In genomic region chr2:224308267-224308911, GRCh38 we compare ENCODE assay signal across 11 cellular contexts.
DNase-seq lines count a peak whose midpoint lies in the region; ATAC-seq and TF ChIP-seq lines count a peak whose summit lies in the region.
"Had no signal": no experiment of that assay in that cellular context is flagged by ENCODE, and none has a peak within 500 bp of the region (broad histone marks: within the 10 kb centered on the region; RNA-seq: fewer than 3 reads in every experiment).

No MANE protein-coding gene starts in this region.

- no peak overlapping the region for H3K4me3 Mint-ChIP-seq in CD4-positive, alpha-beta T cell
- H3K4me3 Mint-ChIP-seq in HFFc6 (no peak overlapping the region), progenitor cell of endocrine pancreas (ENCODE audit: low read depth) (no peak overlapping the region)

- no peak overlapping the region for H2BK12ac ChIP-seq in trophoblast cell (ENCODE audit: low read length)

- no peaks in the 10 kb centered on the region for H3K36me3 ChIP-seq in trophoblast cell (ENCODE audit: control insufficient read depth in 1 of 2, insufficient read depth in 2 of 2, low read length in 2 of 2)

- no peak overlapping the region for H3K4me2 ChIP-seq in trophoblast cell (ENCODE audit: low read length)

- H4K12ac ChIP-seq in trophoblast cell (ENCODE audit: low read depth, low read length) = no peak overlapping the region

- H3K4me3 ChIP-seq in GM12865 (ENCODE audit: low read depth, low read length) = no peak overlapping the region
- no peak overlapping the region for H3K4me3 ChIP-seq in trophoblast cell (ENCODE audit: low read depth, low read length)

- H2BK5ac ChIP-seq in trophoblast cell (ENCODE audit: low read depth, low read length, poor library complexity) = no peak overlapping the region

- H4K91ac ChIP-seq in trophoblast cell (ENCODE audit: low read depth, low read length) = no peak overlapping the region

- no peaks in the 10 kb centered on the region for H3K36me3 Mint-ChIP-seq in CD4-positive, alpha-beta T cell (ENCODE audit: low read depth)
- H3K36me3 Mint-ChIP-seq in HFFc6 (ENCODE audit: low read depth) = no peaks in the 10 kb centered on the region
- no peaks in the 10 kb centered on the region for H3K36me3 Mint-ChIP-seq in progenitor cell of endocrine pancreas (ENCODE audit: insufficient read depth)

- DNase-seq in GM12865 (ENCODE audit: low read depth) (peak; percentile 50), MV-4-11 (lab: John Stamatoyannopoulos, UW) (peak; percentile 6), HFFc6 (no peak), progenitor cell of endocrine pancreas (ENCODE audit: low spot score, unreplicated experiment) (no peak), trophoblast cell (no peak)
- DNase-seq in CD4-positive, alpha-beta T cell = no peak
- DNase-seq: left cardiac atrium had no signal

- no peaks in the 10 kb centered on the region for H3K9me3 ChIP-seq in CD4-positive, alpha-beta T cell (ENCODE audit: control insufficient read depth, low read length)
- H3K9me3 ChIP-seq in trophoblast cell (ENCODE audit: insufficient read depth, low read depth, low read length) = no peaks in the 10 kb centered on the region

- intact Hi-C loops in CD4-positive, alpha-beta T cell (cut with DNase I, micrococcal nuclease) = no loop called here

- no peak overlapping the region for H4K8ac ChIP-seq in trophoblast cell (ENCODE audit: low read depth, low read length)

- H3K23ac ChIP-seq in trophoblast cell (ENCODE audit: low read length) = no peak overlapping the region

- WGBS in trophoblast cell (ENCODE audit: extremely low coverage, insufficient coverage, insufficient read length) = no CpG with 5 or more reads among the region's 2 CpGs

- H3K79me2 ChIP-seq in trophoblast cell (ENCODE audit: control insufficient read depth, insufficient read depth, low read length, poor library complexity) = no peaks in the 10 kb centered on the region

- H2BK120ac ChIP-seq in trophoblast cell (ENCODE audit: insufficient read depth, low read length, poor library complexity) = no peak overlapping the region

- H2AK5ac ChIP-seq in trophoblast cell (ENCODE audit: low read length) = no peak overlapping the region

- H3K9me3 Mint-ChIP-seq in CD4-positive, alpha-beta T cell = no peaks in the 10 kb centered on the region
- H3K9me3 Mint-ChIP-seq in HFFc6 (no peaks in the 10 kb centered on the region), progenitor cell of endocrine pancreas (ENCODE audit: low read depth) (no peaks in the 10 kb centered on the region)

- no peak for TF ChIP-seq CTCF in GM12865 (IDR thresholded peaks at IDR 0.05; ENCODE audit: insufficient read depth, low read depth, low read length, missing control alignments)
- TF ChIP-seq CTCF in CD4-positive, alpha-beta T cell (IDR thresholded peaks at IDR 0.05) = no peak
- no peak for TF ChIP-seq CTCF in HFFc6 (IDR thresholded peaks at IDR 0.05)
- no peak for TF ChIP-seq CTCF in progenitor cell of endocrine pancreas (IDR thresholded peaks at IDR 0.05; ENCODE audit: unreplicated experiment)

- H3K4ac ChIP-seq in trophoblast cell (ENCODE audit: low read depth, low read length) = no peak overlapping the region

- no peak overlapping the region for H3K14ac ChIP-seq in trophoblast cell (ENCODE audit: low read length)

- H3K9ac ChIP-seq in trophoblast cell (ENCODE audit: low read length) = no peak overlapping the region

- no peak overlapping the region for H3K27ac ChIP-seq in CD4-positive, alpha-beta T cell (ENCODE audit: low read depth, low read length)
- no peak overlapping the region for H3K27ac ChIP-seq in trophoblast cell (ENCODE audit: low read depth, low read length)
- H3K27ac ChIP-seq: epithelial cell of prostate, VCaP had no signal

- POLR2A ChIA-PET in CD4-positive, alpha-beta T cell (lab: Charles Lee) = interaction anchor here (0.6 kb wide), 2 partner anchors 343 to 425 kb away, joined by 3 read pairs; no protein-coding TSS in a partner anchor

- no peaks in the 10 kb centered on the region for H3K4me1 ChIP-seq in trophoblast cell (ENCODE audit: control insufficient read depth in 1 of 2, insufficient read depth in 2 of 2, low read length in 2 of 2)

- no peak overlapping the region for H3K27ac Mint-ChIP-seq in CD4-positive, alpha-beta T cell
- H3K27ac Mint-ChIP-seq in HFFc6 (no peak overlapping the region), progenitor cell of endocrine pancreas (no peak overlapping the region)

- H3K4me1 Mint-ChIP-seq in CD4-positive, alpha-beta T cell (ENCODE audit: low read depth) = no peaks in the 10 kb centered on the region
- no peaks in the 10 kb centered on the region for H3K4me1 Mint-ChIP-seq in HFFc6 (ENCODE audit: low read depth)
- peaks cover 4% of the 10 kb centered on the region for H3K4me1 Mint-ChIP-seq in progenitor cell of endocrine pancreas (ENCODE audit: low read depth)

- H3K18ac ChIP-seq in trophoblast cell (ENCODE audit: low read length) = no peak overlapping the region

- CTCF ChIA-PET in CD4-positive, alpha-beta T cell (lab: Charles Lee) = no interaction called here

- peak; percentile 97 for ATAC-seq in GM19395 (IDR thresholded peaks at IDR 0.05; ENCODE audit: unreplicated experiment)
- ATAC-seq in HG02885 (IDR thresholded peaks at IDR 0.05; ENCODE audit: poor library complexity, unreplicated experiment) = peak; percentile 88
- ATAC-seq in CD4-positive, alpha-beta T cell (ENCODE audit: poor library complexity) = no peak
- ATAC-seq: left cardiac atrium had no signal

- H3K27me3 Mint-ChIP-seq in CD4-positive, alpha-beta T cell = peaks cover 24% of the 10 kb centered on the region
- H3K27me3 Mint-ChIP-seq in HFFc6 (ENCODE audit: insufficient read depth) (peaks cover 23% of the 10 kb centered on the region), progenitor cell of endocrine pancreas (no peaks in the 10 kb centered on the region)

- no peak overlapping the region for H2AFZ ChIP-seq in trophoblast cell (ENCODE audit: insufficient read depth, low read length, poor library complexity)

- H3K27me3 ChIP-seq in CD4-positive, alpha-beta T cell (ENCODE audit: control insufficient read depth, insufficient read depth, low read length) = peaks cover 12% of the 10 kb centered on the region
- H3K27me3 ChIP-seq in trophoblast cell (ENCODE audit: insufficient read depth, low read length) = no peaks in the 10 kb centered on the region

- H3K79me1 ChIP-seq in trophoblast cell (ENCODE audit: low read length) = no peaks in the 10 kb centered on the region

Comparison
In these comparisons a context has a peak if more than half of its experiments do, and no peak if none do; other contexts are left out.
1. DNase-seq: peak in GM12865 (single experiment) and MV-4-11 (single experiment); none in CD4-positive, alpha-beta T cell (0 of 10), HFFc6 (single experiment), progenitor cell of endocrine pancreas (single experiment) and trophoblast cell (0 of 2).